Comparison of ENCODE assay signal across 18 cellular contexts in genomic region chr4:182885022-182885737, GRCh38. TPM values are rescaled to one million over a fixed set of nuclear protein-coding genes. Genes with fewer than 3 reads are reported as not detected.
DNase-seq lines count a peak whose midpoint lies in the region; ATAC-seq, FAIRE-seq and TF ChIP-seq lines count a peak whose summit lies in the region.
"Had no signal": no experiment of that assay in that cellular context is flagged by ENCODE, and none has a peak within 500 bp of the region (broad histone marks: within the 10 kb centered on the region; RNA-seq: fewer than 3 reads in every experiment).

No MANE protein-coding gene starts in this region.

- H2BK120ac ChIP-seq in H1 (replicated peaks; ENCODE audit: low read depth, low read length), result no peak overlapping the region

- WGBS in H1 (ENCODE audit: extremely low coverage in 1 of 2, insufficient coverage in 1 of 2, insufficient read length in 1 of 2, insufficient replicate concordance in 2 of 2, low coverage in 1 of 2, low lambda C conversion rate in 2 of 2, missing lambda C conversion rate in 1 of 2), 2 experiments, result 95% methylated on average over 3 of the region's 3 CpGs; no CpG with 5 or more reads in 1 of the 2 experiments
- WGBS in spleen, 5 donors, result 87 to 91% (median 90%) methylated on average over 3 of the region's 3 CpGs

- no peak overlapping the region for H2BK15ac ChIP-seq in H1 (ENCODE audit: low read length)

- H4K8ac ChIP-seq in H1 (ENCODE audit: extremely low read depth, insufficient read depth, low read length), result no peak overlapping the region

- H4K20me1 ChIP-seq in H1 (replicated peaks in 1 of 2; ENCODE audit: control insufficient read depth in 1 of 2, insufficient read depth in 2 of 2, low read length in 2 of 2), result no peaks in the 10 kb centered on the region

- H3K36me3 Mint-ChIP-seq in nephron (ENCODE audit: low read depth), result peaks cover 91% of the 10 kb centered on the region
- peaks cover 50 to 84% (median 80%) of the 10 kb centered on the region in 3 donors for H3K36me3 Mint-ChIP-seq in naive thymus-derived CD8-positive, alpha-beta T cell

- H2AK5ac ChIP-seq in H1 (ENCODE audit: low read depth, low read length), result no peak overlapping the region

- DNase-seq in A673 (ENCODE audit: low spot score) (peak; percentile 67), H1 (ENCODE audit: low read depth in 1 of 2, low spot score in 2 of 2) (no peak), substantia nigra (lab: John Stamatoyannopoulos, UW) (no peak), spleen (no peak)
- no peak for DNase-seq in naive thymus-derived CD8-positive, alpha-beta T cell
- DNase-seq: 8988T; ACHN; C1 segment of cervical spinal cord; CD4-positive, alpha-beta T cell; DMS79; GOT3; HFFc6 had no signal

- FAIRE-seq in H1 (lab: Jason Lieb, UNC), result no peak
- FAIRE-seq: GM12878 had no signal

- CTCF ChIA-PET in A673 (lab: Charles Lee), result no interaction called here
- CTCF ChIA-PET in H1 (lab: Charles Lee; ENCODE audit: partially characterized antibody), result interaction anchor here (1.0 to 1.6 kb wide), 2 partner anchors 11 to 49 kb away, joined by 3 read pairs; no protein-coding TSS in a partner anchor

- no peak overlapping the region for H4K91ac ChIP-seq in H1 (replicated peaks; ENCODE audit: insufficient read length, low read length)

- H3K4ac ChIP-seq in H1 (replicated peaks; ENCODE audit: insufficient read length, low read depth, low read length), result no peak overlapping the region

- H2BK12ac ChIP-seq in H1 (ENCODE audit: low read depth, low read length), result no peak overlapping the region

- H3K27ac ChIP-seq in A673 (ENCODE audit: low read depth, low read length, poor library complexity, severe bottlenecking) (peak overlapping the region; percentile 70), H1 (ENCODE audit: low read depth, low read length) (no peak overlapping the region), substantia nigra (ENCODE audit: low read depth, low read length, poor library complexity, severe bottlenecking) (no peak overlapping the region), spleen (no peak overlapping the region)
- H3K27ac ChIP-seq: HL-60 had no signal

- no peak overlapping the region for H3K14ac ChIP-seq in H1 (ENCODE audit: insufficient read length)

- H3K9me3 Mint-ChIP-seq in nephron, result peaks cover 24% of the 10 kb centered on the region
- peaks cover 0 to 45% (median 14%) of the 10 kb centered on the region in 9 donors for H3K9me3 Mint-ChIP-seq in naive thymus-derived CD8-positive, alpha-beta T cell
- H3K9me3 Mint-ChIP-seq: HFFc6 had no signal

- H3K23me2 ChIP-seq in H1 (ENCODE audit: low read depth, low read length), result no peaks in the 10 kb centered on the region

- TF ChIP-seq RAD21 in Ishikawa (IDR thresholded peaks at IDR 0.05; ENCODE audit: low read depth), result no peak
- TF ChIP-seq RAD21 in H1 (IDR thresholded peaks at IDR 0.05 in 1 of 2, conservative IDR thresholded peaks at IDR 0.05 in 1 of 2; ENCODE audit: low read depth in 2 of 2, low read length in 2 of 2), result no peak

- no peak overlapping the region for H3K23ac ChIP-seq in H1 (ENCODE audit: insufficient read length)

- H3K4me3 Mint-ChIP-seq in nephron, result no peak overlapping the region
- no peak overlapping the region for H3K4me3 Mint-ChIP-seq in naive thymus-derived CD8-positive, alpha-beta T cell
- H3K4me3 Mint-ChIP-seq: CD4-positive, alpha-beta T cell; HFFc6 had no signal

- H3K79me2 ChIP-seq in H1 (ENCODE audit: control insufficient read depth in 1 of 2, insufficient read depth in 2 of 2, low read length in 2 of 2), result no peaks in the 10 kb centered on the region

- no peak overlapping the region for H2BK20ac ChIP-seq in H1 (ENCODE audit: low read length)

- H3K27me3 ChIP-seq in A673 (replicated peaks; ENCODE audit: insufficient read depth, low read depth, low read length, poor library complexity), result no peaks in the 10 kb centered on the region
- H3K27me3 ChIP-seq in H1 (replicated peaks in 1 of 4; ENCODE audit: control insufficient read depth in 3 of 4, extremely low read depth in 1 of 4, insufficient read depth in 3 of 4, low read length in 3 of 4), result no peaks in the 10 kb centered on the region
- H3K27me3 ChIP-seq in spleen (replicated peaks in 1 of 7), result no peaks in the 10 kb centered on the region

- H3K18ac ChIP-seq in H1 (ENCODE audit: extremely low read depth, low read length), result no peak overlapping the region

- H3K4me2 ChIP-seq in H1 (ENCODE audit: insufficient read depth in 1 of 2, low read depth in 2 of 2, low read length in 2 of 2), result no peak overlapping the region

- H3K4me1 Mint-ChIP-seq in nephron, result peaks cover 53% of the 10 kb centered on the region
- H3K4me1 Mint-ChIP-seq in naive thymus-derived CD8-positive, alpha-beta T cell, result peaks cover 0 to 5% (median 0%) of the 10 kb centered on the region in 4 donors

- peak overlapping the region; percentile 6 to 68 (median 15) for H3K27ac Mint-ChIP-seq in nephron
- peak overlapping the region in 1 of 10 donors; percentile 7 for H3K27ac Mint-ChIP-seq in naive thymus-derived CD8-positive, alpha-beta T cell
- H3K27ac Mint-ChIP-seq: CD4-positive, alpha-beta T cell; HFFc6 had no signal

- no peak overlapping the region for H3K9ac ChIP-seq in H1 (replicated peaks in 1 of 4; ENCODE audit: extremely low read depth in 1 of 4, low read depth in 3 of 4, low read length in 3 of 4)

- TF ChIP-seq POLR2A in H1 (IDR thresholded peaks at IDR 0.05; ENCODE audit: control extremely low read depth in 1 of 2, low read depth in 2 of 2, low read length in 2 of 2) (no peak), spleen (IDR thresholded peaks at IDR 0.05) (no peak)

- no peak overlapping the region for H3K4me3 ChIP-seq in A673 (ENCODE audit: low read depth, low read length, poor library complexity, severe bottlenecking)
- no peak overlapping the region for H3K4me3 ChIP-seq in H1 (ENCODE audit: extremely low read depth in 1 of 4, insufficient read depth in 2 of 4, low read depth in 3 of 4, low read length in 4 of 4)
- H3K4me3 ChIP-seq in spleen, result no peak overlapping the region
- H3K4me3 ChIP-seq: GM12878, HAP-1 had no signal

- H4K5ac ChIP-seq in H1 (ENCODE audit: insufficient read length, low read depth, low read length), result no peak overlapping the region

- peaks cover 19% of the 10 kb centered on the region for H3K27me3 Mint-ChIP-seq in nephron (ENCODE audit: low read depth)
- no peaks in the 10 kb centered on the region for H3K27me3 Mint-ChIP-seq in naive thymus-derived CD8-positive, alpha-beta T cell
- H3K27me3 Mint-ChIP-seq: CD4-positive, alpha-beta T cell had no signal

- no peak overlapping the region for H2BK5ac ChIP-seq in H1 (ENCODE audit: low read depth, low read length)

- TF ChIP-seq CTCF in A673 (conservative IDR thresholded peaks at IDR 0.05; ENCODE audit: low read depth, low read length) (no peak), H1 (IDR thresholded peaks at IDR 0.05; ENCODE audit: control extremely low read depth in 1 of 3, insufficient read depth in 1 of 3, low read depth in 1 of 3, low read length in 3 of 3) (no peak), nephron (IDR thresholded peaks at IDR 0.05; ENCODE audit: unreplicated experiment in 3 of 3) (no peak), spleen (IDR thresholded peaks at IDR 0.05 in 8 of 11, conservative IDR thresholded peaks at IDR 0.05 in 3 of 11) (no peak)

- no TSS peak for BruUV-seq in A673 (replicated peaks; lab: Mats Ljungman, UMichigan)

- no peaks in the 10 kb centered on the region for H3K79me1 ChIP-seq in H1 (ENCODE audit: low read depth, low read length)

- H2AFZ ChIP-seq in H1 (ENCODE audit: low read length), result no peak overlapping the region

- H3K4me1 ChIP-seq in A673 (ENCODE audit: insufficient read depth, low read length, poor library complexity, severe bottlenecking) (peaks cover 10% of the 10 kb centered on the region), H1 (replicated peaks in 1 of 4; ENCODE audit: control insufficient read depth in 3 of 4, insufficient read depth in 4 of 4, low read length in 3 of 4) (peaks cover 0 to 2% (median 0%) of the 10 kb centered on the region in 4 experiments; a peak in 1 of 7 replicates), spleen (peaks cover 0 to 4% (median 0%) of the 10 kb centered on the region in 6 donors)
- H3K4me1 ChIP-seq: HAP-1 had no signal

- peaks cover 22% of the 10 kb centered on the region for H3K9me3 ChIP-seq in A673 (ENCODE audit: low read depth, low read length, poor library complexity, severe bottlenecking)
- H3K9me3 ChIP-seq in H1 (ENCODE audit: insufficient read depth in 2 of 2, low read depth in 1 of 2, low read length in 1 of 2), result peaks cover 6% of the 10 kb centered on the region in 2 experiments; a peak in 1 of 4 replicates
- peaks cover 2 to 34% (median 12%) of the 10 kb centered on the region in 8 donors for H3K9me3 ChIP-seq in spleen

- no peak for TF ChIP-seq EP300 in Ishikawa (IDR thresholded peaks at IDR 0.05; ENCODE audit: borderline replicate concordance)
- TF ChIP-seq EP300 in H1 (IDR thresholded peaks at IDR 0.05; ENCODE audit: borderline replicate concordance in 1 of 2, low read depth in 2 of 2, low read length in 2 of 2), result no peak

- intact Hi-C loops in A673 (cut with micrococcal nuclease; ENCODE audit: unreplicated experiment), result no loop called here
- intact Hi-C loops in spleen (cut with DNase I; ENCODE audit: low total_unique reads), result no loop called here

- ATAC-seq in naive thymus-derived CD8-positive, alpha-beta T cell, result no peak
- ATAC-seq in HG03280 (IDR thresholded peaks at IDR 0.05; ENCODE audit: unreplicated experiment), result no peak
- ATAC-seq: GM12878 had no signal

- H3K56ac ChIP-seq in H1 (replicated peaks; ENCODE audit: insufficient read length, low read depth, low read length), result no peak overlapping the region

- H3K36me3 ChIP-seq in A673 (ENCODE audit: insufficient read depth, low read length, poor library complexity, severe bottlenecking) (peaks cover 24% of the 10 kb centered on the region), H1 (ENCODE audit: control insufficient read depth in 2 of 4, insufficient read depth in 4 of 4, low read length in 3 of 4) (peaks cover under 1 to 30% (median 8%) of the 10 kb centered on the region in 4 experiments; a peak in 7 of 8 replicates), spleen (peaks cover 4 to 95% (median 42%) of the 10 kb centered on the region in 6 donors)

- POLR2A ChIA-PET in A673 (lab: Charles Lee; ENCODE audit: low non-redundant PET) (no interaction called here), H1 (lab: Charles Lee; ENCODE audit: partially characterized antibody) (no interaction called here)
- POLR2A ChIA-PET in naive thymus-derived CD8-positive, alpha-beta T cell (lab: Charles Lee), result no interaction called here

RNA-seq across cellular contexts. Expression of gene DCTD, which starts 32.0 kb away (rescaled TPM):
- total RNA-seq in A673 (2021), result 65.9 and 72.7 TPM in 2 replicates
- total RNA-seq in H1 (2021; fragmentation: NEBNext Ultra II Directional; extraction: Animal tissue kit (Norgen Biotek cat#: 25700)), result 69.4 and 69.5 TPM in 2 replicates
- polyA plus RNA-seq in H1 (2011; rRNA removed), result 60.2 and 61.2 TPM in 2 replicates
- polyA plus RNA-seq in H1 (2011; cell fraction: cytosol; rRNA removed), result 55.4 TPM
- polyA plus RNA-seq in H1 (2011; cell fraction: nucleus; rRNA removed), result 55.1 TPM
- 56.3 to 75.6 TPM (median 62.9 TPM) in 4 replicates for polyA plus RNA-seq in H1 (2012, experiment 1 of 2)
- 39.2 TPM for polyA plus RNA-seq in H1 (2012, experiment 2 of 2)
- polyA plus RNA-seq in H1 (2013, experiment 1 of 2), result 60.0 TPM
- polyA plus RNA-seq in H1 (2013, experiment 2 of 2), result 61.4 TPM
- polyA minus RNA-seq in H1 (2011; rRNA and poly(A)+ RNA removed), result 41.0 and 75.2 TPM in 2 replicates
- 24.4 TPM for polyA minus RNA-seq in H1 (2011; cell fraction: cytosol; rRNA and poly(A)+ RNA removed)
- polyA minus RNA-seq in H1 (2011; cell fraction: nucleus; rRNA and poly(A)+ RNA removed), result 37.3 TPM
- total RNA-seq in naive thymus-derived CD8-positive, alpha-beta T cell, result 10 to 100 TPM; 78.8 to 80.1 TPM
- 10 to 100 TPM; 87.3 to 95.9 (median 93.4) TPM for polyA plus RNA-seq in naive thymus-derived CD8-positive, alpha-beta T cell
- total RNA-seq in spleen, result 10 to 100 TPM; 63.9 to 97.2 (median 77.8) TPM
- 10 to 100 TPM; 40.4 to 58.5 (median 46.8) TPM for polyA plus RNA-seq in spleen
